ENCODE assay signal across 6 cellular contexts in genomic region chr5:76945201-76945600, GRCh38. TPM values are rescaled to one million over a fixed set of nuclear protein-coding genes. Genes with fewer than 3 reads are reported as not detected.
"Had no signal": no experiment of that assay in that cellular context is flagged by ENCODE, and none has a peak within 500 bp of the region (broad histone marks: within the 10 kb centered on the region; RNA-seq: fewer than 3 reads in every experiment).

No MANE protein-coding gene starts in this region.

RNA-seq across cellular contexts. Expression of gene CRHBP, which starts 7.6 kb away (rescaled TPM):
- total RNA-seq: activated CD4-positive, alpha-beta memory T cell treated with anti-CD3 and anti-CD28 coated beads for 36 hours; activated CD8-positive, alpha-beta memory T cell treated with anti-CD3 and anti-CD28 coated beads for 36 hours; activated naive CD8-positive, alpha-beta T cell treated with anti-CD3 and anti-CD28 coated beads for 36 hours; activated T-helper 1 cell treated with anti-CD3 and anti-CD28 coated beads, Interleukin-12 subunit alpha, Interleukin-12 subunit beta, Interleukin-2, Interleukin-4 antibody, amounts not matched to agents 30 ng/mL and 10 ng/mL and 1 ng/mL, durations not matched to agents 14 hours and 24 hours and 36 hours; epithelial cell of proximal tubule; foreskin keratinocyte had no signal
- polyA plus RNA-seq: foreskin keratinocyte had no signal
